In genomic region chr13:79973533-79973963, GRCh38 we compare ENCODE assay signal across 8 cellular contexts.
A peak's percentile ranks its signal among the peaks of the same experiment; 100 is the strongest.
DNase-seq lines count a peak whose midpoint lies in the region; ATAC-seq and TF ChIP-seq lines count a peak whose summit lies in the region.

No MANE protein-coding gene starts in this region.

- peak; percentile 39 for TF ChIP-seq CTCF in GM13976 (IDR thresholded peaks at IDR 0.05; ENCODE audit: borderline replicate concordance, control extremely low read depth, extremely low read depth, insufficient read depth, missing control alignments)

- H3K36me3 Mint-ChIP-seq in activated CD4-positive, alpha-beta memory T cell treated with anti-CD3 and anti-CD28 coated beads, Interleukin-2, amount 10 ng/mL, durations not matched to agents 7 days and 5 days (ENCODE audit: low read depth) = no peaks in the 10 kb centered on the region

- CTCF ChIA-PET in activated CD4-positive, alpha-beta memory T cell treated with anti-CD3 and anti-CD28 coated beads, Interleukin-2, amount 10 ng/mL, durations not matched to agents 7 days and 5 days (lab: Charles Lee) = interaction anchor here (0.7 kb wide), 1 partner anchor 688 kb away, joined by 3 read pairs; no protein-coding TSS in a partner anchor

- H3K27me3 Mint-ChIP-seq in activated CD4-positive, alpha-beta memory T cell treated with anti-CD3 and anti-CD28 coated beads, Interleukin-2, amount 10 ng/mL, durations not matched to agents 7 days and 5 days = no peaks in the 10 kb centered on the region

- in situ Hi-C loops in GM13976 (cut with MboI; ENCODE audit: low sequenced_read_pairs, unreplicated experiment) = no loop called here

- no peaks in the 10 kb centered on the region for H3K9me3 Mint-ChIP-seq in activated CD4-positive, alpha-beta memory T cell treated with anti-CD3 and anti-CD28 coated beads, Interleukin-2, amount 10 ng/mL, durations not matched to agents 7 days and 5 days

- H3K27ac Mint-ChIP-seq in activated CD4-positive, alpha-beta memory T cell treated with anti-CD3 and anti-CD28 coated beads, Interleukin-2, amount 10 ng/mL, durations not matched to agents 7 days and 5 days = no peak overlapping the region

- ATAC-seq in GM21737 (IDR thresholded peaks at IDR 0.05; ENCODE audit: unreplicated experiment) (peak; percentile 97), esophagus mucosa (peak; percentile 60)

- no peaks in the 10 kb centered on the region for H3K4me1 Mint-ChIP-seq in activated CD4-positive, alpha-beta memory T cell treated with anti-CD3 and anti-CD28 coated beads, Interleukin-2, amount 10 ng/mL, durations not matched to agents 7 days and 5 days

- H3K4me3 Mint-ChIP-seq in activated CD4-positive, alpha-beta memory T cell treated with anti-CD3 and anti-CD28 coated beads, Interleukin-2, amount 10 ng/mL, durations not matched to agents 7 days and 5 days = no peak overlapping the region

- DNase-seq in GM13976 (ENCODE audit: low spot score) (no peak), Kasumi-1 (lab: John Stamatoyannopoulos, UW) (peak; percentile 1 to 11), superior temporal gyrus (ENCODE audit: extremely low spot score) (peak; percentile 6), anterior cingulate cortex (lab: John Stamatoyannopoulos, UW) (no peak), NCI-H128 (lab: John Stamatoyannopoulos, UW; ENCODE audit: unreplicated experiment) (no peak)
- DNase-seq in activated CD4-positive, alpha-beta memory T cell treated with anti-CD3 and anti-CD28 coated beads, Interleukin-2, amount 10 ng/mL, durations not matched to agents 7 days and 5 days = no peak

- POLR2A ChIA-PET in activated CD4-positive, alpha-beta memory T cell treated with anti-CD3 and anti-CD28 coated beads, Interleukin-2, amount 10 ng/mL, durations not matched to agents 7 days and 5 days (lab: Charles Lee) = interaction anchor here (0.6 kb wide), 1 partner anchor 25 kb away, joined by 3 read pairs; no protein-coding TSS in a partner anchor

Comparison
In these comparisons a context has a peak if more than half of its experiments do, and no peak if none do; other contexts are left out.
1. DNase-seq: peak in Kasumi-1 (2 of 2) and superior temporal gyrus (single experiment); none in GM13976 (single experiment), anterior cingulate cortex (0 of 58), activated CD4-positive, alpha-beta memory T cell treated with anti-CD3 and anti-CD28 coated beads, Interleukin-2, amount 10 ng/mL, durations not matched to agents 7 days and 5 days (single experiment) and NCI-H128 (single experiment).